Comparison of ENCODE assay signal across 8 cellular contexts in genomic region chr7:98420966-98421612, GRCh38. TPM values are rescaled to one million over a fixed set of nuclear protein-coding genes. Genes with fewer than 3 reads are reported as not detected.
DNase-seq lines count a peak whose midpoint lies in the region; ATAC-seq, FAIRE-seq and TF ChIP-seq lines count a peak whose summit lies in the region.

No MANE protein-coding gene starts in this region.

- no peaks in the 10 kb centered on the region for H3K79me2 ChIP-seq in smooth muscle cell (ENCODE audit: low read depth)

- H3K4me1 ChIP-seq in heart left ventricle (no peaks in the 10 kb centered on the region), smooth muscle cell (ENCODE audit: low read depth) (peaks cover 9% of the 10 kb centered on the region)

- H3K9me3 ChIP-seq in heart left ventricle (no peaks in the 10 kb centered on the region), smooth muscle cell (replicated peaks; ENCODE audit: low read depth) (no peaks in the 10 kb centered on the region)

- ATAC-seq in heart left ventricle (peak in 3 of 4 donors; percentile 39 to 69 (median 67)), HG02973 (IDR thresholded peaks at IDR 0.05; ENCODE audit: unreplicated experiment) (no peak)

- H3K27me3 ChIP-seq in heart left ventricle (peaks cover 0 to 15% (median 0%) of the 10 kb centered on the region in 9 donors), smooth muscle cell (ENCODE audit: low read depth) (no peaks in the 10 kb centered on the region)

- DNase-seq in G401 (ENCODE audit: low spot score) (peak; percentile 56), RCC 7860 (ENCODE audit: low spot score) (peak; percentile 61), heart left ventricle (peak in 3 of 5 donors; percentile 13 to 32 (median 30)), smooth muscle cell (lab: John Stamatoyannopoulos, UW; ENCODE audit: unreplicated experiment) (no peak), OCI-M2 (lab: John Stamatoyannopoulos, UW; ENCODE audit: unreplicated experiment) (no peak)
- DNase-seq in Jurkat, Clone E6-1 (ENCODE audit: low read depth, low spot score) = peak; percentile 48
- DNase-seq in activated gamma-delta T cell treated with anti-CD3 and anti-CD28 coated beads, Interleukin-2, amount 50 U/mL, for 16 hours (ENCODE audit: low read depth) = peak; percentile 22

- 29 to 34% (median 31%) methylated on average over 25 to 27 of the region's 27 CpGs for WGBS in heart left ventricle, 4 donors
- 36% methylated on average over 27 of the region's 27 CpGs for WGBS in smooth muscle cell (ENCODE audit: low lambda C conversion rate)

- no peak overlapping the region for H3K27ac ChIP-seq in heart left ventricle
- H3K27ac ChIP-seq in smooth muscle cell (ENCODE audit: low read depth) = no peak overlapping the region

- H2AFZ ChIP-seq in smooth muscle cell (ENCODE audit: low read depth) = no peak overlapping the region

- H3F3A ChIP-seq in smooth muscle cell (ENCODE audit: low read depth) = no peaks in the 10 kb centered on the region

- intact Hi-C loops in heart left ventricle (cut with DNase I) = no loop called here

- no peak overlapping the region for H3K4me3 ChIP-seq in Jurkat, Clone E6-1 (ENCODE audit: low read length)
- no peak overlapping the region for H3K4me3 ChIP-seq in heart left ventricle
- no peak overlapping the region for H3K4me3 ChIP-seq in smooth muscle cell

- H4K20me1 ChIP-seq in smooth muscle cell (ENCODE audit: low read depth) = no peaks in the 10 kb centered on the region

- H3K4me2 ChIP-seq in smooth muscle cell = no peak overlapping the region

- no peak for FAIRE-seq in RCC 7860 (lab: Jason Lieb, UNC)

- H3K9ac ChIP-seq in smooth muscle cell (ENCODE audit: low read depth) = no peak overlapping the region

- in situ Hi-C loops in G401 (cut with HindIII; ENCODE audit: low sequenced_read_pairs) = no loop called here

- TF ChIP-seq POLR2A in heart left ventricle (IDR thresholded peaks at IDR 0.05) = no peak

- TF ChIP-seq CTCF in heart left ventricle (IDR thresholded peaks at IDR 0.05) (peak; percentile 61 to 84 (median 69)), smooth muscle cell (IDR thresholded peaks at IDR 0.05; ENCODE audit: borderline replicate concordance, insufficient read depth, poor library complexity, severe bottlenecking) (peak; percentile 89)

- H3K36me3 ChIP-seq in heart left ventricle = no peaks in the 10 kb centered on the region
- H3K36me3 ChIP-seq in smooth muscle cell (ENCODE audit: low read depth) = no peaks in the 10 kb centered on the region

RNA-seq across cellular contexts. Expression of gene BAIAP2L1, which starts 20.2 kb away (rescaled TPM):
- total RNA-seq in G401 (2014; rRNA removed; shearing (Covaris generic)) = 18.8 and 23.3 TPM in 2 replicates
- polyA plus RNA-seq in Jurkat, Clone E6-1 (2012; ENCODE audit: insufficient read depth, insufficient read length) = not detected
- total RNA-seq in heart left ventricle = 1 to 10 TPM in 8 of 9 donors, under 1 TPM in 1; 0.64 to 2.7 (median 1.8) TPM
- polyA plus RNA-seq in heart left ventricle = 1 to 10 TPM; 2.1 to 2.3 TPM
- total RNA-seq in smooth muscle cell = 55.1 and 63.1 TPM in 2 replicates
- 45.0 and 47.2 TPM in 2 replicates for polyA plus RNA-seq in smooth muscle cell

Comparison
In these comparisons a context has a peak if more than half of its experiments do, and no peak if none do; other contexts are left out.
1. DNase-seq: peak in G401 (single experiment), Jurkat, Clone E6-1 (single experiment), RCC 7860 (single experiment), activated gamma-delta T cell treated with anti-CD3 and anti-CD28 coated beads, Interleukin-2, amount 50 U/mL, for 16 hours (single experiment) and heart left ventricle (3 of 5); none in smooth muscle cell (single experiment) and OCI-M2 (single experiment).